Comparison of ENCODE assay signal across 16 cellular contexts in the genomic region with DNA sequence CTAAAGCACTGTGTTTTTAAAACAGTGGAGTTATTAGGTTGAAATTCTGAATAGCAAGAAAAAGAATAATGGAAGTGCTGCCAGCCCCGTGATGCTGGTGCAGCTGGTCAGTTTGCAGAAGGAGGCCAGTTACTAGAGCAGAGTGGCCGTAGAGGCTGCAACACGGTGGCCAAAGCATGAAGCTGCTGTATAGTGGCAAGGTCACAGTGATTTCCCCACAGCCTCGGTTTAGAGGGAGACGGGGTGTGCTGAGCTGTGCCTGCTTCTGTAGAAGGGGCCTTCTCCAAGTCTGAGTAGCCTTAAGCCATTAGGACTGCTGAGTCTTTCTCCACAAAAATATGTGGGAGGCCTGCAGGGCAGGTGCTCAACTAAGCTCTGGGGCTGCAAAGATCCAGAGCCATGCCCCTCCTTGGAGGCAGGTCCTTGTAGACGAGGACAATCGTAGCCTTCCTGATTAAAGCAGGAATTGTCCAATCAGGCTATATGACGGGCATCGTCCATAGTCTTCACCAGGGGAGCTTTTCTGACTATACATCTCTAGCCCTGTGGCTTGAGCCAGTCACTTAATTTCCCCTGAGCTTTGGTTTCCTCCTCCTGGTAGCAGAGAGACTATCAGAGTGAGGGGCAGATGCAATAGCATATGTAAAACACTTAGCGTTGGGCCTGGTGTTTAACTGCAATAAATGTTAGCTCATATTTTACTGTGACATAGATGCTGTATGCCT.
DNase-seq lines count a peak whose midpoint lies in the region; ATAC-seq, FAIRE-seq and TF ChIP-seq lines count a peak whose summit lies in the region.
"Had no signal": no experiment of that assay in that cellular context is flagged by ENCODE, and none has a peak within 500 bp of the region (broad histone marks: within the 10 kb centered on the region; RNA-seq: fewer than 3 reads in every experiment).

No MANE protein-coding gene starts in this region.

- FAIRE-seq in small intestine (lab: Jason Lieb, UNC), result no peak
- FAIRE-seq: GM18507 had no signal

- no peaks in the 10 kb centered on the region for H3K9me2 ChIP-seq in PC-9 (ENCODE audit: insufficient read depth)

- TF ChIP-seq POLR2A in esophagus muscularis mucosa (IDR thresholded peaks at IDR 0.05; ENCODE audit: low read depth), result no peak
- no peak for TF ChIP-seq POLR2A in vagina (IDR thresholded peaks at IDR 0.05)
- no peak for TF ChIP-seq POLR2A in GM18505 (IDR thresholded peaks at IDR 0.05; ENCODE audit: borderline replicate concordance, extremely low read depth, insufficient read depth, insufficient read length)

- no peak overlapping the region for H3K4me3 ChIP-seq in PC-9
- no peak overlapping the region for H3K4me3 ChIP-seq in esophagus muscularis mucosa
- H3K4me3 ChIP-seq in osteoblast (ENCODE audit: insufficient read depth, low read length), result no peak overlapping the region
- H3K4me3 ChIP-seq in vagina, result no peak overlapping the region
- H3K4me3 ChIP-seq in small intestine (ENCODE audit: low read depth in 1 of 2, low read length in 2 of 2), result no peak overlapping the region
- H3K4me3 ChIP-seq: ovary, SJCRH30 had no signal

- no peaks in the 10 kb centered on the region for H4K20me1 ChIP-seq in PC-9 (ENCODE audit: insufficient read depth)
- H4K20me1 ChIP-seq in osteoblast (ENCODE audit: insufficient read depth, low read length), result no peaks in the 10 kb centered on the region

- no TSS peak for BruUV-seq in PC-9 (replicated peaks; lab: Mats Ljungman, UMichigan)

- no peak for TF ChIP-seq EP300 in esophagus muscularis mucosa (IDR thresholded peaks at IDR 0.05)

- H3K27me3 ChIP-seq in PC-9 (ENCODE audit: insufficient read depth, low read depth) (no peaks in the 10 kb centered on the region), esophagus muscularis mucosa (no peaks in the 10 kb centered on the region), osteoblast (ENCODE audit: insufficient read depth, low read length) (no peaks in the 10 kb centered on the region), vagina (no peaks in the 10 kb centered on the region), small intestine (ENCODE audit: control insufficient read depth in 2 of 2, insufficient read depth in 2 of 2, low read length in 2 of 2) (no peaks in the 10 kb centered on the region)
- H3K27me3 ChIP-seq: ovary, SJCRH30 had no signal

- no peak overlapping the region for H2AFZ ChIP-seq in PC-9
- H2AFZ ChIP-seq in osteoblast (ENCODE audit: low read length), result no peak overlapping the region

- 63% methylated on average over 7 of the region's 10 CpGs for WGBS in esophagus muscularis mucosa
- WGBS in small intestine, 3 donors, result 78 to 80% (median 79%) methylated on average over 10 of the region's 10 CpGs

- POLR2A ChIA-PET in PC-9 (lab: Charles Lee; ENCODE audit: unreplicated experiment), result interaction anchor here (0.6 kb wide), 1 partner anchor 18 kb away, joined by 7 read pairs; no protein-coding TSS in a partner anchor

- no peak overlapping the region for H3K27ac ChIP-seq in PC-9
- peak overlapping the region; percentile 85 to 92 (median 88) for H3K27ac ChIP-seq in esophagus muscularis mucosa (replicated peaks in 1 of 4)
- H3K27ac ChIP-seq in osteoblast (ENCODE audit: low read depth, low read length), result peak overlapping the region; percentile 78
- H3K27ac ChIP-seq in vagina, result peak overlapping the region; percentile 94
- no peak overlapping the region for H3K27ac ChIP-seq in small intestine (ENCODE audit: low read depth in 1 of 2, low read length in 1 of 2)
- H3K27ac ChIP-seq: HL-60, SJCRH30 had no signal

- DNase-seq in PC-9 (no peak), esophagus muscularis mucosa (ENCODE audit: extremely low spot score) (no peak), osteoblast (ENCODE audit: insufficient read length, low spot score, missing footprints) (peak; percentile 58), vagina (ENCODE audit: extremely low spot score in 2 of 2) (no peak), small intestine (no peak)
- no peak for DNase-seq in activated effector memory CD4-positive, alpha-beta T cell treated with anti-CD3 and anti-CD28 coated beads, Interleukin-2, amount 50 U/mL, for 16 hours
- DNase-seq: activated CD8-positive, alpha-beta memory T cell treated with anti-CD3 and anti-CD28 coated beads, Interleukin-2, amount 10 ng/mL, durations not matched to agents 7 days and 5 days; cerebellar nuclear complex; COR-L47; NCI-H2029; ovary; SJCRH30; stimulated activated CD4-positive, alpha-beta T cell treated with anti-CD3 and anti-CD28 coated beads, Interleukin-2, amount 100 ng/mL, for 24 hours had no signal

- peaks cover 79% of the 10 kb centered on the region for H3K79me2 ChIP-seq in PC-9 (ENCODE audit: low read depth)
- H3K79me2 ChIP-seq in osteoblast (ENCODE audit: insufficient read depth, low read length), result peaks cover 71% of the 10 kb centered on the region

- TF ChIP-seq CTCF in PC-9 (conservative IDR thresholded peaks at IDR 0.05) (no peak), esophagus muscularis mucosa (IDR thresholded peaks at IDR 0.05) (no peak), osteoblast (IDR thresholded peaks at IDR 0.05; ENCODE audit: extremely low read depth, low read depth, low read length) (no peak), vagina (IDR thresholded peaks at IDR 0.05) (no peak)

- H3K9me3 ChIP-seq in PC-9 (ENCODE audit: insufficient read depth, low read depth), result no peaks in the 10 kb centered on the region
- no peaks in the 10 kb centered on the region for H3K9me3 ChIP-seq in esophagus muscularis mucosa
- H3K9me3 ChIP-seq in osteoblast (ENCODE audit: low read depth, low read length), result no peaks in the 10 kb centered on the region
- H3K9me3 ChIP-seq in vagina, result no peaks in the 10 kb centered on the region
- H3K9me3 ChIP-seq in small intestine (ENCODE audit: control insufficient read depth, low read depth), result no peaks in the 10 kb centered on the region
- H3K9me3 ChIP-seq: ovary, SJCRH30 had no signal

- intact Hi-C loops in PC-9 (cut with micrococcal nuclease; ENCODE audit: unreplicated experiment), result no loop called here
- intact Hi-C loops in esophagus muscularis mucosa (cut with DNase I), result loop anchor here (5.0 kb wide), 1 partner anchor 221 kb away; no protein-coding TSS in a partner anchor
- intact Hi-C loops in vagina (cut with DNase I), result no loop called here

- ATAC-seq in GM18505 (IDR thresholded peaks at IDR 0.05; ENCODE audit: unreplicated experiment), result no peak
- ATAC-seq: activated CD8-positive, alpha-beta memory T cell treated with anti-CD3 and anti-CD28 coated beads, Interleukin-2, amount 10 ng/mL, durations not matched to agents 7 days and 5 days had no signal

- H3K4me1 ChIP-seq in PC-9 (replicated peaks; ENCODE audit: insufficient read depth), result peaks cover 88% of the 10 kb centered on the region
- peaks cover 51 to 94% (median 86%) of the 10 kb centered on the region in 4 donors for H3K4me1 ChIP-seq in esophagus muscularis mucosa
- H3K4me1 ChIP-seq in osteoblast (ENCODE audit: insufficient read depth, low read length), result peaks cover 68% of the 10 kb centered on the region
- H3K4me1 ChIP-seq in vagina, result peaks cover 85% of the 10 kb centered on the region
- peaks cover 0 to 4% of the 10 kb centered on the region in 2 donors for H3K4me1 ChIP-seq in small intestine (ENCODE audit: control insufficient read depth in 2 of 2, insufficient read depth in 1 of 2, low read depth in 1 of 2, low read length in 1 of 2)

- H3K36me3 ChIP-seq in PC-9 (ENCODE audit: low read depth), result no peaks in the 10 kb centered on the region
- no peaks in the 10 kb centered on the region for H3K36me3 ChIP-seq in esophagus muscularis mucosa
- H3K36me3 ChIP-seq in osteoblast (ENCODE audit: insufficient read depth, low read length), result no peaks in the 10 kb centered on the region
- no peaks in the 10 kb centered on the region for H3K36me3 ChIP-seq in vagina
- no peaks in the 10 kb centered on the region for H3K36me3 ChIP-seq in small intestine (ENCODE audit: control insufficient read depth in 2 of 2, insufficient read depth in 2 of 2, low read length in 2 of 2)
- H3K36me3 ChIP-seq: ovary, SJCRH30 had no signal

- peaks cover 48% of the 10 kb centered on the region for H3F3A ChIP-seq in PC-9 (ENCODE audit: insufficient read depth, low read depth)

- CTCF ChIA-PET in PC-9 (lab: Charles Lee), result interaction anchor here (0.8 to 1.0 kb wide), 2 partner anchors 18 to 337 kb away, joined by 3 to 4 read pairs; no protein-coding TSS in a partner anchor

- peak overlapping the region; percentile 91 for H3K4me2 ChIP-seq in PC-9
- peak overlapping the region; percentile 67 for H3K4me2 ChIP-seq in osteoblast (ENCODE audit: insufficient read depth, low read length)

Comparison
In these comparisons a context has a peak if more than half of its experiments do, and no peak if none do; other contexts are left out.
1. H3K27ac ChIP-seq: peak in esophagus muscularis mucosa (4 of 4), osteoblast (single experiment) and vagina (single experiment); none in PC-9 (single experiment) and small intestine (0 of 2).